Comparison of ENCODE assay signal across 14 cellular contexts in genomic region chr15:71471347-71471746, GRCh38.
DNase-seq lines count a peak whose midpoint lies in the region; ATAC-seq and TF ChIP-seq lines count a peak whose summit lies in the region.
"Had no signal": no experiment of that assay in that cellular context is flagged by ENCODE, and none has a peak within 500 bp of the region (broad histone marks: within the 10 kb centered on the region; RNA-seq: fewer than 3 reads in every experiment).

No MANE protein-coding gene starts in this region.

- no peak for TF ChIP-seq CTCF in activated CD8-positive, alpha-beta T cell treated with anti-CD3 and anti-CD28 coated beads for 36 hours (IDR thresholded peaks at IDR 0.05)
- TF ChIP-seq CTCF in choroid plexus epithelial cell (conservative IDR thresholded peaks at IDR 0.05; ENCODE audit: low read depth, low read length) (no peak), upper lobe of left lung (IDR thresholded peaks at IDR 0.05) (no peak)

- WGBS in upper lobe of left lung, 2 donors = 71 to 75% methylated on average over 1 of the region's 1 CpG

- peak; percentile 36 for DNase-seq in activated CD8-positive, alpha-beta T cell treated with anti-CD3 and anti-CD28 coated beads for 36 hours
- no peak for DNase-seq in activated CD8-positive, alpha-beta T cell treated with anti-CD3 and anti-CD28 coated beads, Interleukin-2, amount 10 ng/mL, durations not matched to agents 7 days and 5 days
- DNase-seq in HT1080 (ENCODE audit: low read depth) (peak; percentile 60), choroid plexus epithelial cell (ENCODE audit: low read depth) (peak; percentile 34), upper lobe of left lung (no peak), DMS153 (lab: John Stamatoyannopoulos, UW) (no peak)
- DNase-seq: cortex of kidney, NCI-H1417 treated with DMSO at 0.1 percent for 48 hours, NCI-H510A treated with DMSO at 0.1 percent for 48 hours, Right ventricle myocardium superior had no signal

- CTCF ChIA-PET in activated CD8-positive, alpha-beta T cell treated with anti-CD3 and anti-CD28 coated beads for 36 hours (lab: Charles Lee) = no interaction called here
- CTCF ChIA-PET in activated CD8-positive, alpha-beta T cell treated with anti-CD3 and anti-CD28 coated beads, Interleukin-2, amount 10 ng/mL, durations not matched to agents 7 days and 5 days (lab: Charles Lee) = no interaction called here

- H3K27me3 Mint-ChIP-seq in activated CD8-positive, alpha-beta T cell treated with anti-CD3 and anti-CD28 coated beads for 36 hours = peaks cover 5% of the 10 kb centered on the region
- H3K27me3 Mint-ChIP-seq in activated CD8-positive, alpha-beta T cell treated with anti-CD3 and anti-CD28 coated beads, Interleukin-2, amount 10 ng/mL, durations not matched to agents 7 days and 5 days (ENCODE audit: low read depth) = no peaks in the 10 kb centered on the region

- H3K9me3 ChIP-seq in upper lobe of left lung = no peaks in the 10 kb centered on the region
- H3K9me3 ChIP-seq: neutrophil had no signal

- H3K27me3 ChIP-seq in upper lobe of left lung = no peaks in the 10 kb centered on the region
- H3K27me3 ChIP-seq: neutrophil had no signal

- H3K4me3 Mint-ChIP-seq in activated CD8-positive, alpha-beta T cell treated with anti-CD3 and anti-CD28 coated beads for 36 hours = no peak overlapping the region
- H3K4me3 Mint-ChIP-seq in activated CD8-positive, alpha-beta T cell treated with anti-CD3 and anti-CD28 coated beads, Interleukin-2, amount 10 ng/mL, durations not matched to agents 7 days and 5 days = no peak overlapping the region
- H3K4me3 Mint-ChIP-seq: memory B cell had no signal

- peak; percentile 77 for ATAC-seq in activated CD8-positive, alpha-beta T cell treated with anti-CD3 and anti-CD28 coated beads for 36 hours
- no peak for ATAC-seq in activated CD8-positive, alpha-beta T cell treated with anti-CD3 and anti-CD28 coated beads, Interleukin-2, amount 10 ng/mL, durations not matched to agents 7 days and 5 days
- ATAC-seq in upper lobe of left lung (ENCODE audit: low FRiP score in 2 of 2) (peak; percentile 12 to 42), HG02852 (IDR thresholded peaks at IDR 0.05; ENCODE audit: unreplicated experiment) (no peak), GM21737 (IDR thresholded peaks at IDR 0.05; ENCODE audit: unreplicated experiment) (no peak)

- peaks cover 2% of the 10 kb centered on the region for H3K4me1 Mint-ChIP-seq in activated CD8-positive, alpha-beta T cell treated with anti-CD3 and anti-CD28 coated beads for 36 hours (ENCODE audit: low read depth)
- H3K4me1 Mint-ChIP-seq in activated CD8-positive, alpha-beta T cell treated with anti-CD3 and anti-CD28 coated beads, Interleukin-2, amount 10 ng/mL, durations not matched to agents 7 days and 5 days (ENCODE audit: low read depth) = peaks cover 6% of the 10 kb centered on the region
- H3K4me1 Mint-ChIP-seq: memory B cell had no signal

- H3K4me3 ChIP-seq in choroid plexus epithelial cell (ENCODE audit: low read depth, low read length) = no peak overlapping the region
- H3K4me3 ChIP-seq in upper lobe of left lung = no peak overlapping the region

- H3K27ac Mint-ChIP-seq in activated CD8-positive, alpha-beta T cell treated with anti-CD3 and anti-CD28 coated beads for 36 hours = no peak overlapping the region
- H3K27ac Mint-ChIP-seq in activated CD8-positive, alpha-beta T cell treated with anti-CD3 and anti-CD28 coated beads, Interleukin-2, amount 10 ng/mL, durations not matched to agents 7 days and 5 days = no peak overlapping the region
- H3K27ac Mint-ChIP-seq: memory B cell had no signal

- no peak for TF ChIP-seq POLR2A in upper lobe of left lung (IDR thresholded peaks at IDR 0.05)

- no peaks in the 10 kb centered on the region for H3K9me3 Mint-ChIP-seq in activated CD8-positive, alpha-beta T cell treated with anti-CD3 and anti-CD28 coated beads for 36 hours
- H3K9me3 Mint-ChIP-seq in activated CD8-positive, alpha-beta T cell treated with anti-CD3 and anti-CD28 coated beads, Interleukin-2, amount 10 ng/mL, durations not matched to agents 7 days and 5 days (ENCODE audit: insufficient read depth) = no peaks in the 10 kb centered on the region
- H3K9me3 Mint-ChIP-seq: memory B cell had no signal

- POLR2A ChIA-PET in activated CD8-positive, alpha-beta T cell treated with anti-CD3 and anti-CD28 coated beads for 36 hours (lab: Charles Lee) = no interaction called here
- POLR2A ChIA-PET in activated CD8-positive, alpha-beta T cell treated with anti-CD3 and anti-CD28 coated beads, Interleukin-2, amount 10 ng/mL, durations not matched to agents 7 days and 5 days (lab: Charles Lee) = no interaction called here

- intact Hi-C loops in activated CD8-positive, alpha-beta T cell treated with anti-CD3 and anti-CD28 coated beads for 36 hours (cut with micrococcal nuclease) = no loop called here

- no peaks in the 10 kb centered on the region for H3K36me3 ChIP-seq in upper lobe of left lung
- H3K36me3 ChIP-seq: neutrophil had no signal

- TF ChIP-seq EP300 in upper lobe of left lung (IDR thresholded peaks at IDR 0.05) = no peak

- no peak overlapping the region for H3K27ac ChIP-seq in upper lobe of left lung
- H3K27ac ChIP-seq: neutrophil had no signal

- H3K36me3 Mint-ChIP-seq in activated CD8-positive, alpha-beta T cell treated with anti-CD3 and anti-CD28 coated beads for 36 hours (ENCODE audit: low read depth) = no peaks in the 10 kb centered on the region
- no peaks in the 10 kb centered on the region for H3K36me3 Mint-ChIP-seq in activated CD8-positive, alpha-beta T cell treated with anti-CD3 and anti-CD28 coated beads, Interleukin-2, amount 10 ng/mL, durations not matched to agents 7 days and 5 days (ENCODE audit: low read depth)

- H3K4me1 ChIP-seq in upper lobe of left lung = no peaks in the 10 kb centered on the region

Comparison
In these comparisons a context has a peak if more than half of its experiments do, and no peak if none do; other contexts are left out.
1. ATAC-seq: peak in activated CD8-positive, alpha-beta T cell treated with anti-CD3 and anti-CD28 coated beads for 36 hours (single experiment) and upper lobe of left lung (2 of 2); none in activated CD8-positive, alpha-beta T cell treated with anti-CD3 and anti-CD28 coated beads, Interleukin-2, amount 10 ng/mL, durations not matched to agents 7 days and 5 days (single experiment), HG02852 (single experiment) and GM21737 (single experiment).
2. DNase-seq: peak in activated CD8-positive, alpha-beta T cell treated with anti-CD3 and anti-CD28 coated beads for 36 hours (single experiment), HT1080 (single experiment) and choroid plexus epithelial cell (single experiment); none in activated CD8-positive, alpha-beta T cell treated with anti-CD3 and anti-CD28 coated beads, Interleukin-2, amount 10 ng/mL, durations not matched to agents 7 days and 5 days (single experiment), upper lobe of left lung (0 of 2) and DMS153 (single experiment).